In genomic region chr22:26512149-26512793, GRCh38 we compare ENCODE assay signal across 1 cellular context.
TF ChIP-seq lines count a peak whose summit lies in the region.

Gene TFIP11, minus strand, starts transcription at chr22:26512473. Its CDS starts 2,201 bp downstream, at chr22:26510272.

TF ChIP-seq in WTC11, 78 proteins besides CTCF, POLR2A, EP300 and RAD21 (continued from another document):
- TF ChIP-seq ZSCAN18 (CRISPR knock-in tag; IDR thresholded peaks at IDR 0.05) (no peak), KAT7 (CRISPR knock-in tag; IDR thresholded peaks at IDR 0.05; ENCODE audit: borderline replicate concordance) (peak; percentile 83; the same call in 1 of the 2 replicates), TEAD4 (CRISPR knock-in tag; IDR thresholded peaks at IDR 0.05) (no peak), SMAD4 (CRISPR knock-in tag; IDR thresholded peaks at IDR 0.05) (no peak), NFYB (CRISPR knock-in tag; conservative IDR thresholded peaks at IDR 0.05; ENCODE audit: low read depth) (no peak), ZNF219 (CRISPR knock-in tag; IDR thresholded peaks at IDR 0.05; ENCODE audit: borderline replicate concordance) (no peak), NR1H2 (CRISPR knock-in tag; IDR thresholded peaks at IDR 0.05) (no peak), E2F4 (CRISPR knock-in tag; IDR thresholded peaks at IDR 0.05; ENCODE audit: borderline replicate concordance, low read depth) (no peak), GTF2I (CRISPR knock-in tag; conservative IDR thresholded peaks at IDR 0.05) (no peak), ETV6 (CRISPR knock-in tag; IDR thresholded peaks at IDR 0.05) (peak; percentile 92), CREB1 (CRISPR knock-in tag; IDR thresholded peaks at IDR 0.05) (peak; percentile 88), TEAD1 (CRISPR knock-in tag; IDR thresholded peaks at IDR 0.05) (no peak; the same call in 1 of the 2 replicates), E2F5 (CRISPR knock-in tag; IDR thresholded peaks at IDR 0.05) (0 out of 2 replicates have a peak, but pooled peaks have one; percentile 37), NR2C2 (CRISPR knock-in tag; IDR thresholded peaks at IDR 0.05) (no peak), OVOL2 (CRISPR knock-in tag; IDR thresholded peaks at IDR 0.05; ENCODE audit: borderline replicate concordance) (no peak), ZNF671 (CRISPR knock-in tag; IDR thresholded peaks at IDR 0.05) (no peak), ZNF138 (CRISPR knock-in tag; conservative IDR thresholded peaks at IDR 0.05) (no peak), FOXJ3 (CRISPR knock-in tag; IDR thresholded peaks at IDR 0.05; ENCODE audit: borderline replicate concordance) (no peak), ATF2 (CRISPR knock-in tag; IDR thresholded peaks at IDR 0.05; ENCODE audit: borderline replicate concordance, low read depth) (no peak), ZNF423 (CRISPR knock-in tag; IDR thresholded peaks at IDR 0.05) (no peak), NFE2L1 (CRISPR knock-in tag; IDR thresholded peaks at IDR 0.05) (no peak), ZNF121 (CRISPR knock-in tag; IDR thresholded peaks at IDR 0.05) (no peak), ZBTB43 (CRISPR knock-in tag; IDR thresholded peaks at IDR 0.05) (no peak), ELF4 (CRISPR knock-in tag; IDR thresholded peaks at IDR 0.05; ENCODE audit: low read depth) (no peak), JAZF1 (CRISPR knock-in tag; IDR thresholded peaks at IDR 0.05) (no peak), JUN (CRISPR knock-in tag; IDR thresholded peaks at IDR 0.05) (peak; percentile 53; the same call in 1 of the 2 replicates), NR3C1 (CRISPR knock-in tag; conservative IDR thresholded peaks at IDR 0.05; ENCODE audit: low read depth) (no peak), TCF7 (CRISPR knock-in tag; IDR thresholded peaks at IDR 0.05; ENCODE audit: low read depth) (no peak), PREB (CRISPR knock-in tag; IDR thresholded peaks at IDR 0.05; ENCODE audit: borderline replicate concordance) (no peak)
- TF ChIP-seq, protein P1, sequence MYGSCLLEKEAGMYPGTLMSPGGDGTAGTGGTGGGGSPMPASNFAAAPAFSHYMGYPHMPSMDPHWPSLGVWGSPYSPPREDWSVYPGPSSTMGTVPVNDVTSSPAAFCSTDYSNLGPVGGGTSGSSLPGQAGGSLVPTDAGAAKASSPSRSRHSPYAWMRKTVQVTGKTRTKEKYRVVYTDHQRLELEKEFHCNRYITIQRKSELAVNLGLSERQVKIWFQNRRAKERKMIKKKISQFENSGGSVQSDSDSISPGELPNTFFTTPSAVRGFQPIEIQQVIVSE (CRISPR knock-in tag; IDR thresholded peaks at IDR 0.05; ENCODE audit: borderline replicate concordance): no peak
- TF ChIP-seq, protein P2, sequence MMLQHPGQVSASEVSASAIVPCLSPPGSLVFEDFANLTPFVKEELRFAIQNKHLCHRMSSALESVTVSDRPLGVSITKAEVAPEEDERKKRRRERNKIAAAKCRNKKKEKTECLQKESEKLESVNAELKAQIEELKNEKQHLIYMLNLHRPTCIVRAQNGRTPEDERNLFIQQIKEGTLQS (CRISPR knock-in tag; conservative IDR thresholded peaks at IDR 0.05): no peak
- TF ChIP-seq, protein P3, sequence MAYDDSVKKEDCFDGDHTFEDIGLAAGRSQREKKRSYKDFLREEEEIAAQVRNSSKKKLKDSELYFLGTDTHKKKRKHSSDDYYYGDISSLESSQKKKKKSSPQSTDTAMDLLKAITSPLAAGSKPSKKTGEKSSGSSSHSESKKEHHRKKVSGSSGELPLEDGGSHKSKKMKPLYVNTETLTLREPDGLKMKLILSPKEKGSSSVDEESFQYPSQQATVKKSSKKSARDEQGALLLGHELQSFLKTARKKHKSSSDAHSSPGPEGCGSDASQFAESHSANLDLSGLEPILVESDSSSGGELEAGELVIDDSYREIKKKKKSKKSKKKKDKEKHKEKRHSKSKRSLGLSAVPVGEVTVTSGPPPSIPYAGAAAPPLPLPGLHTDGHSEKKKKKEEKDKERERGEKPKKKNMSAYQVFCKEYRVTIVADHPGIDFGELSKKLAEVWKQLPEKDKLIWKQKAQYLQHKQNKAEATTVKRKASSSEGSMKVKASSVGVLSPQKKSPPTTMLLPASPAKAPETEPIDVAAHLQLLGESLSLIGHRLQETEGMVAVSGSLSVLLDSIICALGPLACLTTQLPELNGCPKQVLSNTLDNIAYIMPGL (CRISPR knock-in tag; IDR thresholded peaks at IDR 0.05): peak; percentile 63
- TF ChIP-seq, protein P4, sequence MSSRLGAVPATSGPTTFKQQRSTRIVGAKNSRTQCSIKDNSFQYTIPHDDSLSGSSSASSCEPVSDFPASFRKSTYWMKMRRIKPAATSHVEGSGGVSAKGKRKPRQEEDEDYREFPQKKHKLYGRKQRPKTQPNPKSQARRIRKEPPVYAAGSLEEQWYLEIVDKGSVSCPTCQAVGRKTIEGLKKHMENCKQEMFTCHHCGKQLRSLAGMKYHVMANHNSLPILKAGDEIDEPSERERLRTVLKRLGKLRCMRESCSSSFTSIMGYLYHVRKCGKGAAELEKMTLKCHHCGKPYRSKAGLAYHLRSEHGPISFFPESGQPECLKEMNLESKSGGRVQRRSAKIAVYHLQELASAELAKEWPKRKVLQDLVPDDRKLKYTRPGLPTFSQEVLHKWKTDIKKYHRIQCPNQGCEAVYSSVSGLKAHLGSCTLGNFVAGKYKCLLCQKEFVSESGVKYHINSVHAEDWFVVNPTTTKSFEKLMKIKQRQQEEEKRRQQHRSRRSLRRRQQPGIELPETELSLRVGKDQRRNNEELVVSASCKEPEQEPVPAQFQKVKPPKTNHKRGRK (CRISPR knock-in tag; IDR thresholded peaks at IDR 0.05; ENCODE audit: borderline replicate concordance): no peak
- TF ChIP-seq, protein P5, sequence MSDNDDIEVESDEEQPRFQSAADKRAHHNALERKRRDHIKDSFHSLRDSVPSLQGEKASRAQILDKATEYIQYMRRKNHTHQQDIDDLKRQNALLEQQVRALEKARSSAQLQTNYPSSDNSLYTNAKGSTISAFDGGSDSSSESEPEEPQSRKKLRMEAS (CRISPR knock-in tag; IDR thresholded peaks at IDR 0.05): peak; percentile 89
- TF ChIP-seq, protein P6, sequence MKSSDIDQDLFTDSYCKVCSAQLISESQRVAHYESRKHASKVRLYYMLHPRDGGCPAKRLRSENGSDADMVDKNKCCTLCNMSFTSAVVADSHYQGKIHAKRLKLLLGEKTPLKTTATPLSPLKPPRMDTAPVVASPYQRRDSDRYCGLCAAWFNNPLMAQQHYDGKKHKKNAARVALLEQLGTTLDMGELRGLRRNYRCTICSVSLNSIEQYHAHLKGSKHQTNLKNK (CRISPR knock-in tag; IDR thresholded peaks at IDR 0.05): no peak
- TF ChIP-seq, protein P7, sequence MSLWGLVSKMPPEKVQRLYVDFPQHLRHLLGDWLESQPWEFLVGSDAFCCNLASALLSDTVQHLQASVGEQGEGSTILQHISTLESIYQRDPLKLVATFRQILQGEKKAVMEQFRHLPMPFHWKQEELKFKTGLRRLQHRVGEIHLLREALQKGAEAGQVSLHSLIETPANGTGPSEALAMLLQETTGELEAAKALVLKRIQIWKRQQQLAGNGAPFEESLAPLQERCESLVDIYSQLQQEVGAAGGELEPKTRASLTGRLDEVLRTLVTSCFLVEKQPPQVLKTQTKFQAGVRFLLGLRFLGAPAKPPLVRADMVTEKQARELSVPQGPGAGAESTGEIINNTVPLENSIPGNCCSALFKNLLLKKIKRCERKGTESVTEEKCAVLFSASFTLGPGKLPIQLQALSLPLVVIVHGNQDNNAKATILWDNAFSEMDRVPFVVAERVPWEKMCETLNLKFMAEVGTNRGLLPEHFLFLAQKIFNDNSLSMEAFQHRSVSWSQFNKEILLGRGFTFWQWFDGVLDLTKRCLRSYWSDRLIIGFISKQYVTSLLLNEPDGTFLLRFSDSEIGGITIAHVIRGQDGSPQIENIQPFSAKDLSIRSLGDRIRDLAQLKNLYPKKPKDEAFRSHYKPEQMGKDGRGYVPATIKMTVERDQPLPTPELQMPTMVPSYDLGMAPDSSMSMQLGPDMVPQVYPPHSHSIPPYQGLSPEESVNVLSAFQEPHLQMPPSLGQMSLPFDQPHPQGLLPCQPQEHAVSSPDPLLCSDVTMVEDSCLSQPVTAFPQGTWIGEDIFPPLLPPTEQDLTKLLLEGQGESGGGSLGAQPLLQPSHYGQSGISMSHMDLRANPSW (CRISPR knock-in tag; conservative IDR thresholded peaks at IDR 0.05; ENCODE audit: low read depth): no peak
- TF ChIP-seq, protein P8, sequence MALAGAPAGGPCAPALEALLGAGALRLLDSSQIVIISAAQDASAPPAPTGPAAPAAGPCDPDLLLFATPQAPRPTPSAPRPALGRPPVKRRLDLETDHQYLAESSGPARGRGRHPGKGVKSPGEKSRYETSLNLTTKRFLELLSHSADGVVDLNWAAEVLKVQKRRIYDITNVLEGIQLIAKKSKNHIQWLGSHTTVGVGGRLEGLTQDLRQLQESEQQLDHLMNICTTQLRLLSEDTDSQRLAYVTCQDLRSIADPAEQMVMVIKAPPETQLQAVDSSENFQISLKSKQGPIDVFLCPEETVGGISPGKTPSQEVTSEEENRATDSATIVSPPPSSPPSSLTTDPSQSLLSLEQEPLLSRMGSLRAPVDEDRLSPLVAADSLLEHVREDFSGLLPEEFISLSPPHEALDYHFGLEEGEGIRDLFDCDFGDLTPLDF (CRISPR knock-in tag; IDR thresholded peaks at IDR 0.05): no peak
